In genomic region chr13:29159871-29160270, GRCh38 we compare ENCODE assay signal across 35 cellular contexts.
"Had no signal": no experiment of that assay in that cellular context is flagged by ENCODE, and none has a peak within 500 bp of the region (broad histone marks: within the 10 kb centered on the region; RNA-seq: fewer than 3 reads in every experiment).

No MANE protein-coding gene starts in this region.

- H3K9me3 ChIP-seq: adrenal gland, ascending aorta, breast epithelium, colonic mucosa had no signal

- DNase-seq: activated B cell treated with CpG ODN at 0.5 μM for 24 hours; activated CD4-positive, alpha-beta T cell treated with anti-CD3 and anti-CD28 coated beads for 48 hours; activated CD4-positive, alpha-beta T cell treated with anti-CD3 and anti-CD28 coated beads, Interleukin-2, amount 50 U/mL, for 1 hour; activated CD4-positive, alpha-beta T cell treated with anti-CD3 and anti-CD28 coated beads, Interleukin-2, amount 50 U/mL, for 48 hours; activated CD8-positive, alpha-beta memory T cell treated with anti-CD3 and anti-CD28 coated beads for 24 hours; activated CD8-positive, alpha-beta memory T cell treated with anti-CD3 and anti-CD28 coated beads, Interleukin-2, amount 50 U/mL, for 4 hours; activated CD8-positive, alpha-beta T cell treated with anti-CD3 and anti-CD28 coated beads for 36 hours; activated effector memory CD4-positive, alpha-beta T cell treated with anti-CD3 and anti-CD28 coated beads, Interleukin-2, amount 50 U/mL, for 16 hours; activated naive CD4-positive, alpha-beta T cell treated with anti-CD3 and anti-CD28 coated beads for 36 hours; activated naive CD8-positive, alpha-beta T cell treated with anti-CD3 and anti-CD28 coated beads for 36 hours; activated naive CD8-positive, alpha-beta T cell treated with anti-CD3 and anti-CD28 coated beads, Interleukin-2, amount 50 U/mL, for 24 hours; activated T-cell treated with anti-CD3 and anti-CD28 coated beads, Interleukin-2, amount 50 U/mL, for 1 hour; activated T-cell treated with anti-CD3 and anti-CD28 coated beads, Interleukin-2, amount 50 U/mL, for 48 hours; adrenal gland; central memory CD4-positive, alpha-beta T cell; cerebellar nuclear complex; colonic mucosa; effector CD8-positive, alpha-beta T cell; endodermal cell; foreskin fibroblast; head of caudate nucleus; T-helper 1 cell; T-helper 17 cell; T1000; WERI-Rb-1 had no signal

- ATAC-seq: activated CD4-positive, CD25-positive, alpha-beta regulatory T cell treated with anti-CD3 and anti-CD28 coated beads, Interleukin-2, amount 50 U/mL, for 24 hours; activated CD8-positive, alpha-beta T cell treated with anti-CD3 and anti-CD28 coated beads for 36 hours; activated naive CD8-positive, alpha-beta T cell treated with anti-CD3 and anti-CD28 coated beads, Interleukin-2, amount 50 U/mL, for 24 hours; esophagus mucosa; T-helper 17 cell had no signal

- H3K36me3 Mint-ChIP-seq: activated naive CD4-positive, alpha-beta T cell treated with anti-CD3 and anti-CD28 coated beads, Interleukin-2, amount 50 U/mL, for 24 hours; activated naive CD8-positive, alpha-beta T cell treated with anti-CD3 and anti-CD28 coated beads for 36 hours; brain had no signal

- H3K4me3 ChIP-seq: adrenal gland, ascending aorta, breast epithelium, cardiac muscle cell, colonic mucosa had no signal

- H3K27ac Mint-ChIP-seq: activated B cell treated with CpG ODN at 0.5 μM for 24 hours; activated CD8-positive, alpha-beta T cell treated with anti-CD3 and anti-CD28 coated beads for 36 hours; activated naive CD4-positive, alpha-beta T cell treated with anti-CD3 and anti-CD28 coated beads for 36 hours; activated naive CD4-positive, alpha-beta T cell treated with anti-CD3 and anti-CD28 coated beads, Interleukin-2, amount 50 U/mL, for 24 hours; activated naive CD8-positive, alpha-beta T cell treated with anti-CD3 and anti-CD28 coated beads for 36 hours; activated naive CD8-positive, alpha-beta T cell treated with anti-CD3 and anti-CD28 coated beads, Interleukin-2, amount 50 U/mL, for 24 hours; activated T-helper 1 cell treated with anti-CD3 and anti-CD28 coated beads, Interleukin-12 subunit alpha, Interleukin-12 subunit beta, Interleukin-2, Interleukin-4 antibody, amounts not matched to agents 30 ng/mL and 10 ng/mL and 1 ng/mL, durations not matched to agents 14 hours and 24 hours and 36 hours; activated T-helper 2 cell treated with anti-CD3 and anti-CD28 coated beads, Interferon-gamma antibody, Interleukin-2, Interleukin-4, amounts not matched to agents 10 μg/mL and 5 μg/mL and 100 μg/mL, durations not matched to agents 14 hours and 24 hours and 36 hours; brain; endodermal cell; T-helper 17 cell; T-helper 2 cell treated with Interferon-gamma antibody and Interleukin-4, amounts not matched to agents 5 μg/mL and 100 μg/mL, for 36 hours had no signal

- H3K27me3 Mint-ChIP-seq: activated CD8-positive, alpha-beta T cell treated with anti-CD3 and anti-CD28 coated beads for 36 hours; brain had no signal

- H3K9me3 Mint-ChIP-seq: activated B cell treated with CpG ODN at 0.5 μM for 24 hours; activated CD8-positive, alpha-beta T cell treated with anti-CD3 and anti-CD28 coated beads for 36 hours; activated naive CD4-positive, alpha-beta T cell treated with anti-CD3 and anti-CD28 coated beads for 36 hours; activated naive CD4-positive, alpha-beta T cell treated with anti-CD3 and anti-CD28 coated beads, Interleukin-2, amount 50 U/mL, for 24 hours; activated naive CD8-positive, alpha-beta T cell treated with anti-CD3 and anti-CD28 coated beads for 36 hours; activated naive CD8-positive, alpha-beta T cell treated with anti-CD3 and anti-CD28 coated beads, Interleukin-2, amount 50 U/mL, for 24 hours; activated T-helper 2 cell treated with anti-CD3 and anti-CD28 coated beads, Interferon-gamma antibody, Interleukin-2, Interleukin-4, amounts not matched to agents 10 μg/mL and 5 μg/mL and 100 μg/mL, durations not matched to agents 14 hours and 24 hours and 36 hours; brain; endodermal cell had no signal

- H3K4me3 Mint-ChIP-seq: activated B cell treated with CpG ODN at 0.5 μM for 24 hours; activated CD8-positive, alpha-beta T cell treated with anti-CD3 and anti-CD28 coated beads for 36 hours; activated naive CD4-positive, alpha-beta T cell treated with anti-CD3 and anti-CD28 coated beads for 36 hours; activated naive CD4-positive, alpha-beta T cell treated with anti-CD3 and anti-CD28 coated beads, Interleukin-2, amount 50 U/mL, for 24 hours; activated naive CD8-positive, alpha-beta T cell treated with anti-CD3 and anti-CD28 coated beads for 36 hours; activated naive CD8-positive, alpha-beta T cell treated with anti-CD3 and anti-CD28 coated beads, Interleukin-2, amount 50 U/mL, for 24 hours; activated T-helper 1 cell treated with anti-CD3 and anti-CD28 coated beads, Interleukin-12 subunit alpha, Interleukin-12 subunit beta, Interleukin-2, Interleukin-4 antibody, amounts not matched to agents 30 ng/mL and 10 ng/mL and 1 ng/mL, durations not matched to agents 14 hours and 24 hours and 36 hours; brain; endodermal cell; T-helper 17 cell; T-helper 2 cell treated with Interferon-gamma antibody and Interleukin-4, amounts not matched to agents 5 μg/mL and 100 μg/mL, for 36 hours had no signal

- H3K36me3 ChIP-seq: adrenal gland, ascending aorta, breast epithelium, cardiac muscle cell, colonic mucosa, WERI-Rb-1 had no signal

- H3K27ac ChIP-seq: adrenal gland, ascending aorta, breast epithelium, cardiac muscle cell, colonic mucosa, WERI-Rb-1 had no signal

- H3K4me1 ChIP-seq: adrenal gland, ascending aorta, breast epithelium, colonic mucosa had no signal

- H3K4me1 Mint-ChIP-seq: activated B cell treated with CpG ODN at 0.5 μM for 24 hours; activated naive CD4-positive, alpha-beta T cell treated with anti-CD3 and anti-CD28 coated beads, Interleukin-2, amount 50 U/mL, for 24 hours; activated naive CD8-positive, alpha-beta T cell treated with anti-CD3 and anti-CD28 coated beads for 36 hours; activated naive CD8-positive, alpha-beta T cell treated with anti-CD3 and anti-CD28 coated beads, Interleukin-2, amount 50 U/mL, for 24 hours; brain had no signal

- H3K27me3 ChIP-seq: adrenal gland, ascending aorta, breast epithelium, colonic mucosa had no signal
